In genomic region chr22:38737302-38738060, GRCh38 we compare ENCODE assay signal across 14 cellular contexts. TPM values are rescaled to one million over a fixed set of nuclear protein-coding genes. Genes with fewer than 3 reads are reported as not detected.
DNase-seq lines count a peak whose midpoint lies in the region; ATAC-seq, FAIRE-seq and TF ChIP-seq lines count a peak whose summit lies in the region.
"Had no signal": no experiment of that assay in that cellular context is flagged by ENCODE, and none has a peak within 500 bp of the region (broad histone marks: within the 10 kb centered on the region; RNA-seq: fewer than 3 reads in every experiment).

No MANE protein-coding gene starts in this region.

- H2AFZ ChIP-seq in neural progenitor cell (replicated peaks), result no peak overlapping the region

- H3K4me2 ChIP-seq in neural progenitor cell, result no peak overlapping the region

- peaks cover 10% of the 10 kb centered on the region for H4K20me1 ChIP-seq in neural progenitor cell (ENCODE audit: low read depth)

- peak overlapping the region; percentile 5 for H3K4me3 Mint-ChIP-seq in T-helper 2 cell treated with Interferon-gamma antibody and Interleukin-4, amounts not matched to agents 5 μg/mL and 100 μg/mL, for 36 hours
- H3K4me3 Mint-ChIP-seq in neural progenitor cell, result no peak overlapping the region

- H3K27ac ChIP-seq in dorsolateral prefrontal cortex, result peak overlapping the region in 57 of 59 donors; percentile 23 to 100 (median 98)
- H3K27ac ChIP-seq in neural progenitor cell, result no peak overlapping the region
- no peak overlapping the region for H3K27ac ChIP-seq in testis
- H3K27ac ChIP-seq: VCaP had no signal

- peaks cover 3% of the 10 kb centered on the region for H3F3A ChIP-seq in neural progenitor cell (ENCODE audit: low read depth)

- H3K9me3 ChIP-seq in neural progenitor cell (ENCODE audit: low read depth) (no peaks in the 10 kb centered on the region), testis (no peaks in the 10 kb centered on the region)

- H3K9ac ChIP-seq in neural progenitor cell, result no peak overlapping the region

- peak overlapping the region; percentile 87 for H3K27ac Mint-ChIP-seq in T-helper 2 cell treated with Interferon-gamma antibody and Interleukin-4, amounts not matched to agents 5 μg/mL and 100 μg/mL, for 36 hours
- peak overlapping the region; percentile 3 for H3K27ac Mint-ChIP-seq in neural progenitor cell

- FAIRE-seq in RCC 7860 (lab: Jason Lieb, UNC), result no peak
- FAIRE-seq: H54 had no signal

- no peaks in the 10 kb centered on the region for H3K79me2 ChIP-seq in neural progenitor cell (ENCODE audit: low read depth)

- H3K36me3 ChIP-seq in neural progenitor cell (no peaks in the 10 kb centered on the region), testis (ENCODE audit: low read depth, missing control alignments) (no peaks in the 10 kb centered on the region)

- intact Hi-C loops in dorsolateral prefrontal cortex (cut with DNase I) (no loop called here), testis (cut with DNase I; ENCODE audit: low total_unique reads) (no loop called here)

- ATAC-seq in GM21367 (IDR thresholded peaks at IDR 0.05; ENCODE audit: unreplicated experiment) (no peak), HG03095 (IDR thresholded peaks at IDR 0.05; ENCODE audit: unreplicated experiment) (no peak)

- H3K27me3 Mint-ChIP-seq in T-helper 2 cell treated with Interferon-gamma antibody and Interleukin-4, amounts not matched to agents 5 μg/mL and 100 μg/mL, for 36 hours (ENCODE audit: low read depth), result no peaks in the 10 kb centered on the region
- H3K27me3 Mint-ChIP-seq in neural progenitor cell (ENCODE audit: insufficient read depth, low read depth), result peaks cover 4% of the 10 kb centered on the region

- H3K4me3 ChIP-seq in dorsolateral prefrontal cortex, result no peak overlapping the region
- no peak overlapping the region for H3K4me3 ChIP-seq in neural progenitor cell
- H3K4me3 ChIP-seq in testis, result no peak overlapping the region

- no peaks in the 10 kb centered on the region for H3K9me3 Mint-ChIP-seq in T-helper 2 cell treated with Interferon-gamma antibody and Interleukin-4, amounts not matched to agents 5 μg/mL and 100 μg/mL, for 36 hours
- no peaks in the 10 kb centered on the region for H3K9me3 Mint-ChIP-seq in neural progenitor cell

- TF ChIP-seq POLR2A in testis (IDR thresholded peaks at IDR 0.05), result no peak

- WGBS in testis, 2 donors, result 85 to 86% methylated on average over 21 of the region's 21 CpGs

- H3K4me1 ChIP-seq in neural progenitor cell, result no peaks in the 10 kb centered on the region
- H3K4me1 ChIP-seq in testis, result peaks cover 4% of the 10 kb centered on the region

- peaks cover 84% of the 10 kb centered on the region for H3K36me3 Mint-ChIP-seq in T-helper 2 cell treated with Interferon-gamma antibody and Interleukin-4, amounts not matched to agents 5 μg/mL and 100 μg/mL, for 36 hours (ENCODE audit: low read depth)
- peaks cover 15% of the 10 kb centered on the region for H3K36me3 Mint-ChIP-seq in neural progenitor cell

- no peak for TF ChIP-seq CTCF in dorsolateral prefrontal cortex (IDR thresholded peaks at IDR 0.05 in 54 of 56, conservative IDR thresholded peaks at IDR 0.05 in 2 of 56; ENCODE audit: low read depth in 1 of 56, partially characterized antibody in 56 of 56)
- TF ChIP-seq CTCF in neural progenitor cell (IDR thresholded peaks at IDR 0.05), result no peak
- no peak for TF ChIP-seq CTCF in testis (IDR thresholded peaks at IDR 0.05)

- peaks cover 27% of the 10 kb centered on the region for H3K4me1 Mint-ChIP-seq in T-helper 2 cell treated with Interferon-gamma antibody and Interleukin-4, amounts not matched to agents 5 μg/mL and 100 μg/mL, for 36 hours (ENCODE audit: low read depth)
- no peaks in the 10 kb centered on the region for H3K4me1 Mint-ChIP-seq in neural progenitor cell

- no peaks in the 10 kb centered on the region for H3K27me3 ChIP-seq in dorsolateral prefrontal cortex
- no peaks in the 10 kb centered on the region for H3K27me3 ChIP-seq in neural progenitor cell
- H3K27me3 ChIP-seq in testis, result no peaks in the 10 kb centered on the region

- DNase-seq in T-helper 2 cell treated with Interferon-gamma antibody and Interleukin-4, amounts not matched to agents 5 μg/mL and 100 μg/mL, for 36 hours (ENCODE audit: low spot score), result no peak
- no peak for DNase-seq in T-helper 2 cell
- DNase-seq in RCC 7860 (ENCODE audit: low spot score), result peak; percentile 38
- no peak for DNase-seq in dorsolateral prefrontal cortex
- no peak for DNase-seq in neural progenitor cell (ENCODE audit: low spot score)
- DNase-seq in testis, result no peak
- DNase-seq: 8988T; activated gamma-delta T cell treated with Interleukin-2 at 50 U/mL for 16 hours; effector CD8-positive, alpha-beta T cell; RPMI8226 had no signal

RNA-seq across cellular contexts. Expression of gene SUN2, which starts 18.3 kb away (rescaled TPM):
- total RNA-seq in dorsolateral prefrontal cortex (100 to 1,000 TPM; 122 to 627 (median 268) TPM), neural progenitor cell (ENCODE audit: low replicate concordance) (16.2 and 33.5 TPM in 2 replicates), testis (100 to 1,000 TPM; 295 to 331 TPM)
- 90.8 TPM for polyA plus RNA-seq in testis (ENCODE audit: insufficient read depth, low read depth, low replicate concordance)

RNA-seq across cellular contexts. Expression of gene GTPBP1, which starts 31.7 kb away (rescaled TPM):
- 10 to 100 TPM; 30.5 to 76.8 (median 48.2) TPM for total RNA-seq in dorsolateral prefrontal cortex
- total RNA-seq in neural progenitor cell (ENCODE audit: low replicate concordance), result 40.8 and 91.9 TPM in 2 replicates
- 10 to 100 TPM; 81.5 to 89.8 TPM for total RNA-seq in testis
- polyA plus RNA-seq in testis (ENCODE audit: insufficient read depth, low read depth, low replicate concordance), result 53.1 TPM

RNA-seq across cellular contexts. Expression of gene JOSD1, which starts 36.7 kb away (rescaled TPM):
- total RNA-seq in dorsolateral prefrontal cortex, result 10 to 100 TPM; 41.2 to 87.6 (median 55.2) TPM
- total RNA-seq in neural progenitor cell (ENCODE audit: low replicate concordance), result 32.4 and 39.2 TPM in 2 replicates
- 10 to 100 TPM; 70.3 to 91.0 TPM for total RNA-seq in testis
- polyA plus RNA-seq in testis (ENCODE audit: insufficient read depth, low read depth, low replicate concordance), result 40.9 TPM

RNA-seq across cellular contexts. Expression of gene TOMM22, which starts 55.7 kb away (rescaled TPM):
- total RNA-seq in dorsolateral prefrontal cortex (10 to 100 TPM; 26.7 to 64.2 (median 47.2) TPM), neural progenitor cell (ENCODE audit: low replicate concordance) (63.6 and 134 TPM in 2 replicates), testis (10 to 100 TPM; 44.3 to 57.6 TPM)
- 95.1 TPM for polyA plus RNA-seq in testis (ENCODE audit: insufficient read depth, low read depth, low replicate concordance)

RNA-seq across cellular contexts. Expression of gene DNAL4, which starts 56.5 kb away (rescaled TPM):
- total RNA-seq in dorsolateral prefrontal cortex, result 10 to 100 TPM; 15.6 to 42.0 (median 23.9) TPM
- 10.7 and 24.3 TPM in 2 replicates for total RNA-seq in neural progenitor cell (ENCODE audit: low replicate concordance)
- total RNA-seq in testis, result 10 to 100 TPM; 54.4 to 76.8 TPM
- 107 TPM for polyA plus RNA-seq in testis (ENCODE audit: insufficient read depth, low read depth, low replicate concordance)

Comparison
In these comparisons a context has a peak if more than half of its experiments do, and no peak if none do; other contexts are left out.
1. H3K27ac ChIP-seq: peak in dorsolateral prefrontal cortex (57 of 59); none in neural progenitor cell (single experiment) and testis (0 of 2).